Comparison of ENCODE assay signal across 8 cellular contexts in genomic region chr1:31295874-31296485, GRCh38. TPM values are rescaled to one million over a fixed set of nuclear protein-coding genes. Genes with fewer than 3 reads are reported as not detected.
DNase-seq lines count a peak whose midpoint lies in the region; ATAC-seq, FAIRE-seq and TF ChIP-seq lines count a peak whose summit lies in the region.

No MANE protein-coding gene starts in this region.

- H3K9ac ChIP-seq in H9 (ENCODE audit: extremely low read depth, insufficient read length, low read length), result peak overlapping the region; percentile 96
- H3K9ac ChIP-seq in adipocyte (ENCODE audit: low read length), result peak overlapping the region; percentile 97
- H3K9ac ChIP-seq in iPS-20b (ENCODE audit: low read depth, low read length), result peak overlapping the region; percentile 93

- peaks cover 1% of the 10 kb centered on the region; the same call in 1 of the 2 replicates for H3K27me3 Mint-ChIP-seq in H9 (ENCODE audit: low read depth)

- peak overlapping the region; percentile 86 for H3K18ac ChIP-seq in H9 (ENCODE audit: insufficient read length, low read depth, low read length)

- H3T11ph ChIP-seq in H9 (ENCODE audit: low read length), result no peak overlapping the region

- peak overlapping the region; percentile 78 for H3K4me2 ChIP-seq in H9 (ENCODE audit: insufficient read depth, insufficient read length, low read length)

- H3K4me3 ChIP-seq in adipocyte (ENCODE audit: low read length) (peak overlapping the region; percentile 96), iPS-20b (ENCODE audit: low read length) (peak overlapping the region; percentile 84), suprapubic skin (peak overlapping the region; percentile 97)

- no peak overlapping the region for H4K91ac ChIP-seq in H9 (ENCODE audit: insufficient read length, low read depth, low read length)

- H3K23me2 ChIP-seq in H9 (ENCODE audit: insufficient read length, low read depth, low read length, poor library complexity, severe bottlenecking), result no peaks in the 10 kb centered on the region

- no peak overlapping the region for H2AK5ac ChIP-seq in H9 (ENCODE audit: insufficient read length, low read length)

- H3K36me3 Mint-ChIP-seq in H9 (ENCODE audit: insufficient read depth in 1 of 3, low read depth in 3 of 3), result peaks cover 27 to 45% (median 44%) of the 10 kb centered on the region in 3 experiments; a peak in 6 of 7 replicates

- H2AFZ ChIP-seq in H9 (ENCODE audit: low read length), result no peak overlapping the region

- peaks cover 31% of the 10 kb centered on the region; the same call in 1 of the 2 replicates for H3K79me2 ChIP-seq in H9 (ENCODE audit: insufficient read depth, low read length)

- H3K56ac ChIP-seq in H9 (ENCODE audit: insufficient read length, low read depth, low read length), result no peak overlapping the region

- no CpG with 5 or more reads among the region's 17 CpGs for WGBS in H9 (ENCODE audit: extremely low coverage, insufficient read length, low lambda C conversion rate)
- WGBS in suprapubic skin, result 15% methylated on average over 17 of the region's 17 CpGs

- TF ChIP-seq CTCF in H9 (conservative IDR thresholded peaks at IDR 0.05) (no peak), suprapubic skin (IDR thresholded peaks at IDR 0.05) (no peak)

- H3K9me3 ChIP-seq in H9 (ENCODE audit: control insufficient read depth, low read depth, low read length) (no peaks in the 10 kb centered on the region), adipocyte (ENCODE audit: control insufficient read depth, low read length) (no peaks in the 10 kb centered on the region), iPS-20b (ENCODE audit: insufficient read depth, low read depth, low read length) (no peaks in the 10 kb centered on the region), suprapubic skin (no peaks in the 10 kb centered on the region)

- H3K4me3 Mint-ChIP-seq in H9, result no peak overlapping the region

- H4K5ac ChIP-seq in H9 (ENCODE audit: insufficient read length, low read depth, low read length), result no peak overlapping the region

- H2BK20ac ChIP-seq in H9 (ENCODE audit: low read depth, low read length, poor library complexity, severe bottlenecking), result no peak overlapping the region

- no peak overlapping the region for H3K4ac ChIP-seq in H9 (ENCODE audit: low read depth, low read length)

- H3K36me3 ChIP-seq in adipocyte (ENCODE audit: control insufficient read depth, insufficient read depth, low read length, severe bottlenecking) (peaks cover 26% of the 10 kb centered on the region), iPS-20b (ENCODE audit: insufficient read depth, low read depth, low read length) (peaks cover 38% of the 10 kb centered on the region), suprapubic skin (peaks cover 32% of the 10 kb centered on the region)

- H3K4me1 ChIP-seq in H9 (ENCODE audit: insufficient read depth, low read length) (peaks cover 2% of the 10 kb centered on the region), adipocyte (ENCODE audit: control insufficient read depth, insufficient read depth, low read length) (peaks cover 29% of the 10 kb centered on the region), iPS-20b (ENCODE audit: insufficient read depth, low read length) (peaks cover 5% of the 10 kb centered on the region), suprapubic skin (peaks cover 39% of the 10 kb centered on the region)

- H3K27ac ChIP-seq in H9 (ENCODE audit: insufficient read length, low read depth, low read length) (no peak overlapping the region), iPS-20b (ENCODE audit: low read length) (peak overlapping the region; percentile 43), suprapubic skin (peak overlapping the region; percentile 97)

- peaks cover 4% of the 10 kb centered on the region for H3K79me1 ChIP-seq in H9 (ENCODE audit: insufficient read depth, low read depth, low read length, poor library complexity, severe bottlenecking)

- no peak for ATAC-seq in HG02981 (IDR thresholded peaks at IDR 0.05; ENCODE audit: unreplicated experiment)

- no peaks in the 10 kb centered on the region; a peak in 1 of 5 replicates for H3K9me3 Mint-ChIP-seq in H9

- H3K27ac Mint-ChIP-seq in H9, result peak overlapping the region in 2 of 3 experiments; percentile 48 to 59; a peak in 4 of 7 replicates

- no peaks in the 10 kb centered on the region for H4K20me1 ChIP-seq in H9 (ENCODE audit: control insufficient read depth, insufficient read depth, insufficient read length)

- no peak for DNase-seq in H9
- no peak for DNase-seq in adipocyte (ENCODE audit: low read depth)
- no peak for DNase-seq in suprapubic skin (ENCODE audit: low spot score in 2 of 2)
- no peak for DNase-seq in occipital lobe (lab: John Stamatoyannopoulos, UW)
- no peak for DNase-seq in SHP77 (lab: John Stamatoyannopoulos, UW)
- DNase-seq in GM12891 (ENCODE audit: insufficient read length, low spot score), result no peak

- H3K23ac ChIP-seq in H9 (ENCODE audit: insufficient read length, low read depth, low read length), result no peak overlapping the region

- H4K8ac ChIP-seq in H9 (replicated peaks; ENCODE audit: insufficient read length, low read depth, low read length), result no peak overlapping the region

- no peak overlapping the region for H2BK120ac ChIP-seq in H9 (ENCODE audit: low read depth, low read length, poor library complexity, severe bottlenecking)

- H3K27me3 ChIP-seq in H9 (ENCODE audit: insufficient read depth, low read length), result no peaks in the 10 kb centered on the region
- H3K27me3 ChIP-seq in adipocyte (replicated peaks; ENCODE audit: control insufficient read depth, insufficient read depth, low read length), result no peaks in the 10 kb centered on the region
- no peaks in the 10 kb centered on the region for H3K27me3 ChIP-seq in iPS-20b (ENCODE audit: insufficient read depth, low read length)
- H3K27me3 ChIP-seq in suprapubic skin, result no peaks in the 10 kb centered on the region

- TF ChIP-seq POLR2A in suprapubic skin (IDR thresholded peaks at IDR 0.05), result no peak
- TF ChIP-seq POLR2A in GM12891 (IDR thresholded peaks at IDR 0.05; ENCODE audit: low read depth, low read length), result no peak

- peak overlapping the region; percentile 93 for H3K14ac ChIP-seq in H9 (ENCODE audit: insufficient read depth, low read length)

- no peak overlapping the region for H2BK12ac ChIP-seq in H9 (ENCODE audit: insufficient read length, low read depth, low read length)

- H2BK15ac ChIP-seq in H9 (ENCODE audit: low read depth, low read length), result no peak overlapping the region

- peaks cover 8 to 13% of the 10 kb centered on the region in 2 experiments for H3K4me1 Mint-ChIP-seq in H9

- H2BK5ac ChIP-seq in H9 (ENCODE audit: insufficient read length, low read length), result no peak overlapping the region

- TF ChIP-seq EP300 in suprapubic skin (IDR thresholded peaks at IDR 0.05), result no peak

- FAIRE-seq in GM12891 (lab: Jason Lieb, UNC), result no peak

TF ChIP-seq in GM12891, 5 proteins besides CTCF, POLR2A, EP300 and RAD21:
- TF ChIP-seq POLR2AphosphoS5 (IDR thresholded peaks at IDR 0.05; ENCODE audit: low read depth, low read length) (no peak), POU2F2 (IDR thresholded peaks at IDR 0.05; ENCODE audit: low read depth, low read length) (no peak), TAF1 (IDR thresholded peaks at IDR 0.05; ENCODE audit: low read depth, low read length) (no peak), PAX5 (IDR thresholded peaks at IDR 0.05; ENCODE audit: insufficient read depth, low read length, severe bottlenecking) (no peak), SPI1 (IDR thresholded peaks at IDR 0.05; ENCODE audit: low read depth, low read length) (no peak)

RNA-seq across cellular contexts. Expression of gene SNRNP40, which starts 0.6 kb away (rescaled TPM):
- 121 and 132 TPM in 2 replicates for total RNA-seq in H9 (2021)
- total RNA-seq in suprapubic skin, result 10 to 100 TPM; 39.3 to 70.3 (median 56.0) TPM
- 102 TPM for total RNA-seq in occipital lobe
- polyA plus RNA-seq in GM12891 (2012; ENCODE audit: low read depth, missing spikeins), result 46.9 TPM

RNA-seq across cellular contexts. Expression of gene ZCCHC17, which starts 0.9 kb away (rescaled TPM):
- total RNA-seq in H9 (2021), result 47.7 and 50.4 TPM in 2 replicates
- 10 to 100 TPM; 17.9 to 26.3 (median 23.1) TPM for total RNA-seq in suprapubic skin
- total RNA-seq in occipital lobe, result 36.0 TPM
- polyA plus RNA-seq in GM12891 (2012; ENCODE audit: low read depth, missing spikeins), result 31.2 TPM

RNA-seq across cellular contexts. Expression of gene NKAIN1, which starts 56.3 kb away (rescaled TPM):
- total RNA-seq in H9 (2021), result 24.0 and 25.6 TPM in 2 replicates
- total RNA-seq in suprapubic skin, result 1 to 10 TPM in 3 of 4 donors, under 1 TPM in 1; 0.64 to 2.5 (median 1.5) TPM
- total RNA-seq in occipital lobe, result 33.4 TPM
- 0.13 TPM for polyA plus RNA-seq in GM12891 (2012; ENCODE audit: low read depth, missing spikeins)
